1 cellular context compared by ENCODE assay signal in the genomic region with DNA sequence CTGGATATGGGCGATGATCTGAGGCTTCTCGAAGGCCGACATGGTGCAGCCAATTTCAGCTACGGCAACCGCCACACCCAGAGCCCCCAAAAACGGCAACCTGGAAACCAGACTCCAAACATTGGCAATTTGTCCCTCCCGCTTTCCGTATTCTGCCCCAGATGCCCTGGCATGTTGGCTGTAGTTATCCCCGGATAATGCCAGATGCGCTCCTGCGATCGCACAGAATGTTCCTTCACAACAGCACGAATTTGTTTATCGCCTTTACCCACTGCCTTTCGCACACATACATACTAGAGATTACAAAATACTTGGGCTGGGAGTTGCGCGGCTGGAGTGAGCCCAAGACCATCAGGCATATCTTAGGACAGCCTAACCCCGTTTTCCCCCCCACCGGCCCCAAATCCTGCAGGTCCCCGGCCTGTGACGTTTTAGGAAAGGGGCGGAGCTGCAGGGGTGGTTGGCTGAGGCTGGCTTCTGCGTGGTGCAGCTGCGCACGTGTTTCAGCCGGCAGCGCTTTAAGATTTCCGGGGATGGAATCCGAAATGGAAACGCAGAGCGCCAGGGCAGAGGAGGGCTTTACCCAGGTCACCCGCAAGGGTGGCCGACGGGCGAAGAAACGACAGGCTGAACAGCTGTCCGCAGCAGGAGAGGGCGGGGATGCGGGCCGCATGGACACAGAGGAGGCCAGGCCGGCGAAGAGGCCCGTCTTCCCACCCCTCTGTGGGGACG.
TF ChIP-seq lines count a peak whose summit lies in the region.

Gene PNO1 (plus strand): TSS at position 487 of the 732 bp plus-strand sequence. CDS start 47 bp downstream, at position 534.

TF ChIP-seq in GM12878, 131 proteins besides CTCF, POLR2A, EP300 and RAD21 (continued from another document and continues in another):
- TF ChIP-seq ZBTB4 (CRISPR knock-in tag; IDR thresholded peaks at IDR 0.05): 0 out of 2 replicates have a peak, but pooled peaks have one; percentile 14
- TF ChIP-seq, protein P1, sequence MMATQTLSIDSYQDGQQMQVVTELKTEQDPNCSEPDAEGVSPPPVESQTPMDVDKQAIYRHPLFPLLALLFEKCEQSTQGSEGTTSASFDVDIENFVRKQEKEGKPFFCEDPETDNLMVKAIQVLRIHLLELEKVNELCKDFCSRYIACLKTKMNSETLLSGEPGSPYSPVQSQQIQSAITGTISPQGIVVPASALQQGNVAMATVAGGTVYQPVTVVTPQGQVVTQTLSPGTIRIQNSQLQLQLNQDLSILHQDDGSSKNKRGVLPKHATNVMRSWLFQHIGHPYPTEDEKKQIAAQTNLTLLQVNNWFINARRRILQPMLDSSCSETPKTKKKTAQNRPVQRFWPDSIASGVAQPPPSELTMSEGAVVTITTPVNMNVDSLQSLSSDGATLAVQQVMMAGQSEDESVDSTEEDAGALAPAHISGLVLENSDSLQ (IDR thresholded peaks at IDR 0.05): no peak
- TF ChIP-seq, protein P2, sequence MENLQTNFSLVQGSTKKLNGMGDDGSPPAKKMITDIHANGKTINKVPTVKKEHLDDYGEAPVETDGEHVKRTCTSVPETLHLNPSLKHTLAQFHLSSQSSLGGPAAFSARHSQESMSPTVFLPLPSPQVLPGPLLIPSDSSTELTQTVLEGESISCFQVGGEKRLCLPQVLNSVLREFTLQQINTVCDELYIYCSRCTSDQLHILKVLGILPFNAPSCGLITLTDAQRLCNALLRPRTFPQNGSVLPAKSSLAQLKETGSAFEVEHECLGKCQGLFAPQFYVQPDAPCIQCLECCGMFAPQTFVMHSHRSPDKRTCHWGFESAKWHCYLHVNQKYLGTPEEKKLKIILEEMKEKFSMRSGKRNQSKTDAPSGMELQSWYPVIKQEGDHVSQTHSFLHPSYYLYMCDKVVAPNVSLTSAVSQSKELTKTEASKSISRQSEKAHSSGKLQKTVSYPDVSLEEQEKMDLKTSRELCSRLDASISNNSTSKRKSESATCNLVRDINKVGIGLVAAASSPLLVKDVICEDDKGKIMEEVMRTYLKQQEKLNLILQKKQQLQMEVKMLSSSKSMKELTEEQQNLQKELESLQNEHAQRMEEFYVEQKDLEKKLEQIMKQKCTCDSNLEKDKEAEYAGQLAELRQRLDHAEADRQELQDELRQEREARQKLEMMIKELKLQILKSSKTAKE (IDR thresholded peaks at IDR 0.05; ENCODE audit: low read depth, poor library complexity, severe bottlenecking): peak; percentile 90
- peak; percentile 79 for TF ChIP-seq SP1 (IDR thresholded peaks at IDR 0.05; ENCODE audit: low read depth, low read length)
- TF ChIP-seq DPF2 (IDR thresholded peaks at IDR 0.05): no peak; the same call in 1 of the 2 replicates
- TF ChIP-seq NR2C1 (IDR thresholded peaks at IDR 0.05): peak; percentile 46; the same call in 1 of the 2 replicates
- no peak; the same call in 1 of the 2 replicates for TF ChIP-seq MTA2 (IDR thresholded peaks at IDR 0.05; ENCODE audit: low read depth)
- TF ChIP-seq MXI1 (IDR thresholded peaks at IDR 0.05; ENCODE audit: low read depth, low read length): peak; percentile 100
- peak; percentile 49 for TF ChIP-seq RELA (IDR thresholded peaks at IDR 0.05; ENCODE audit: borderline replicate concordance, partially characterized antibody)
- peak; percentile 99 for TF ChIP-seq MYB (IDR thresholded peaks at IDR 0.05; ENCODE audit: borderline replicate concordance, low read depth, low read length)
- peak; percentile 78 for TF ChIP-seq RB1 (IDR thresholded peaks at IDR 0.05; ENCODE audit: borderline replicate concordance)
- peak; percentile 84 for TF ChIP-seq PML (IDR thresholded peaks at IDR 0.05; ENCODE audit: low read length)
- TF ChIP-seq MYC (IDR thresholded peaks at IDR 0.05; ENCODE audit: insufficient read depth, insufficient read length, insufficient replicate concordance, low read length, severe bottlenecking): peak; percentile 97
- TF ChIP-seq ZZZ3 (IDR thresholded peaks at IDR 0.05; ENCODE audit: control insufficient read depth, insufficient read length, low read depth): no peak
- TF ChIP-seq CBX3 (IDR thresholded peaks at IDR 0.05; ENCODE audit: borderline replicate concordance, low read depth): no peak
- no peak for TF ChIP-seq SREBF2 (IDR thresholded peaks at IDR 0.05; ENCODE audit: low read length)
- TF ChIP-seq HDAC6 (IDR thresholded peaks at IDR 0.05; ENCODE audit: unreplicated experiment): peak; percentile 22
- TF ChIP-seq USF1 (IDR thresholded peaks at IDR 0.05; ENCODE audit: borderline replicate concordance, extremely low read length, insufficient read depth, low read depth, low read length): peak; percentile 53
- TF ChIP-seq, protein P3, sequence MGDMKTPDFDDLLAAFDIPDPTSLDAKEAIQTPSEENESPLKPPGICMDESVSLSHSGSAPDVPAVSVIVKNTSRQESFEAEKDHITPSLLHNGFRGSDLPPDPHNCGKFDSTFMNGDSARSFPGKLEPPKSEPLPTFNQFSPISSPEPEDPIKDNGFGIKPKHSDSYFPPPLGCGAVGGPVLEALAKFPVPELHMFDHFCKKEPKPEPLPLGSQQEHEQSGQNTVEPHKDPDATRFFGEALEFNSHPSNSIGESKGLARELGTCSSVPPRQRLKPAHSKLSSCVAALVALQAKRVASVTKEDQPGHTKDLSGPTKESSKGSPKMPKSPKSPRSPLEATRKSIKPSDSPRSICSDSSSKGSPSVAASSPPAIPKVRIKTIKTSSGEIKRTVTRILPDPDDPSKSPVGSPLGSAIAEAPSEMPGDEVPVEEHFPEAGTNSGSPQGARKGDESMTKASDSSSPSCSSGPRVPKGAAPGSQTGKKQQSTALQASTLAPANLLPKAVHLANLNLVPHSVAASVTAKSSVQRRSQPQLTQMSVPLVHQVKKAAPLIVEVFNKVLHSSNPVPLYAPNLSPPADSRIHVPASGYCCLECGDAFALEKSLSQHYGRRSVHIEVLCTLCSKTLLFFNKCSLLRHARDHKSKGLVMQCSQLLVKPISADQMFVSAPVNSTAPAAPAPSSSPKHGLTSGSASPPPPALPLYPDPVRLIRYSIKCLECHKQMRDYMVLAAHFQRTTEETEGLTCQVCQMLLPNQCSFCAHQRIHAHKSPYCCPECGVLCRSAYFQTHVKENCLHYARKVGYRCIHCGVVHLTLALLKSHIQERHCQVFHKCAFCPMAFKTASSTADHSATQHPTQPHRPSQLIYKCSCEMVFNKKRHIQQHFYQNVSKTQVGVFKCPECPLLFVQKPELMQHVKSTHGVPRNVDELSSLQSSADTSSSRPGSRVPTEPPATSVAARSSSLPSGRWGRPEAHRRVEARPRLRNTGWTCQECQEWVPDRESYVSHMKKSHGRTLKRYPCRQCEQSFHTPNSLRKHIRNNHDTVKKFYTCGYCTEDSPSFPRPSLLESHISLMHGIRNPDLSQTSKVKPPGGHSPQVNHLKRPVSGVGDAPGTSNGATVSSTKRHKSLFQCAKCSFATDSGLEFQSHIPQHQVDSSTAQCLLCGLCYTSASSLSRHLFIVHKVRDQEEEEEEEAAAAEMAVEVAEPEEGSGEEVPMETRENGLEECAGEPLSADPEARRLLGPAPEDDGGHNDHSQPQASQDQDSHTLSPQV (IDR thresholded peaks at IDR 0.05): peak; percentile 95
- peak; percentile 66; the same call in 1 of the 2 replicates for TF ChIP-seq E2F4 (IDR thresholded peaks at IDR 0.05; ENCODE audit: low read depth, low read length)
- TF ChIP-seq NR2F1 (conservative IDR thresholded peaks at IDR 0.05): peak; percentile 78; the same call in 1 of the 2 replicates
- TF ChIP-seq IKZF1 (conservative IDR thresholded peaks at IDR 0.05): peak; percentile 91
- TF ChIP-seq GABPA (IDR thresholded peaks at IDR 0.05; ENCODE audit: low read depth): no peak
- TF ChIP-seq POLR2AphosphoS5 (IDR thresholded peaks at IDR 0.05; ENCODE audit: low read length): peak; percentile 83
- TF ChIP-seq TCF3 (IDR thresholded peaks at IDR 0.05; ENCODE audit: borderline replicate concordance, insufficient read depth, low read depth, low read length): 0 out of 2 replicates have a peak, but pooled peaks have one; percentile 17
- TF ChIP-seq TBL1XR1 (IDR thresholded peaks at IDR 0.05; ENCODE audit: low read depth, low read length): no peak
- TF ChIP-seq SMAD1 (IDR thresholded peaks at IDR 0.05; ENCODE audit: low read depth, partially characterized antibody): no peak
- no peak for TF ChIP-seq KDM1A (IDR thresholded peaks at IDR 0.05; ENCODE audit: borderline replicate concordance)
- no peak for TF ChIP-seq ZNF384 (IDR thresholded peaks at IDR 0.05; ENCODE audit: borderline replicate concordance, low read depth, low read length)
- TF ChIP-seq, protein P4, sequence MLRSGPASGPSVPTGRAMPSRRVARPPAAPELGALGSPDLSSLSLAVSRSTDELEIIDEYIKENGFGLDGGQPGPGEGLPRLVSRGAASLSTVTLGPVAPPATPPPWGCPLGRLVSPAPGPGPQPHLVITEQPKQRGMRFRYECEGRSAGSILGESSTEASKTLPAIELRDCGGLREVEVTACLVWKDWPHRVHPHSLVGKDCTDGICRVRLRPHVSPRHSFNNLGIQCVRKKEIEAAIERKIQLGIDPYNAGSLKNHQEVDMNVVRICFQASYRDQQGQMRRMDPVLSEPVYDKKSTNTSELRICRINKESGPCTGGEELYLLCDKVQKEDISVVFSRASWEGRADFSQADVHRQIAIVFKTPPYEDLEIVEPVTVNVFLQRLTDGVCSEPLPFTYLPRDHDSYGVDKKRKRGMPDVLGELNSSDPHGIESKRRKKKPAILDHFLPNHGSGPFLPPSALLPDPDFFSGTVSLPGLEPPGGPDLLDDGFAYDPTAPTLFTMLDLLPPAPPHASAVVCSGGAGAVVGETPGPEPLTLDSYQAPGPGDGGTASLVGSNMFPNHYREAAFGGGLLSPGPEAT (IDR thresholded peaks at IDR 0.05; ENCODE audit: low read depth): peak; percentile 100
- TF ChIP-seq TARDBP (IDR thresholded peaks at IDR 0.05; ENCODE audit: borderline replicate concordance): no peak
- TF ChIP-seq, protein P5, sequence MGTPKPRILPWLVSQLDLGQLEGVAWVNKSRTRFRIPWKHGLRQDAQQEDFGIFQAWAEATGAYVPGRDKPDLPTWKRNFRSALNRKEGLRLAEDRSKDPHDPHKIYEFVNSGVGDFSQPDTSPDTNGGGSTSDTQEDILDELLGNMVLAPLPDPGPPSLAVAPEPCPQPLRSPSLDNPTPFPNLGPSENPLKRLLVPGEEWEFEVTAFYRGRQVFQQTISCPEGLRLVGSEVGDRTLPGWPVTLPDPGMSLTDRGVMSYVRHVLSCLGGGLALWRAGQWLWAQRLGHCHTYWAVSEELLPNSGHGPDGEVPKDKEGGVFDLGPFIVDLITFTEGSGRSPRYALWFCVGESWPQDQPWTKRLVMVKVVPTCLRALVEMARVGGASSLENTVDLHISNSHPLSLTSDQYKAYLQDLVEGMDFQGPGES (IDR thresholded peaks at IDR 0.05): 0 out of 2 replicates have a peak, but pooled peaks have one; percentile 44
- TF ChIP-seq JUND (IDR thresholded peaks at IDR 0.05; ENCODE audit: low read depth, low read length): no peak
- TF ChIP-seq STAT1 (conservative IDR thresholded peaks at IDR 0.05): peak; percentile 83; the same call in 1 of the 2 replicates
- TF ChIP-seq RCOR1 (conservative IDR thresholded peaks at IDR 0.05; ENCODE audit: low read depth, low read length): no peak; the same call in 1 of the 2 replicates
- TF ChIP-seq RUNX3 (IDR thresholded peaks at IDR 0.05; ENCODE audit: low read length): peak; percentile 53
- peak; percentile 84 for TF ChIP-seq CREM (IDR thresholded peaks at IDR 0.05; ENCODE audit: low read depth)
- no peak for TF ChIP-seq ZSCAN29 (IDR thresholded peaks at IDR 0.05)
- 0 out of 2 replicates have a peak, but pooled peaks have one; percentile 45 for TF ChIP-seq HDGF (IDR thresholded peaks at IDR 0.05)
- TF ChIP-seq CBX5 (IDR thresholded peaks at IDR 0.05; ENCODE audit: low read depth): peak; percentile 46; the same call in 1 of the 2 replicates
- 0 out of 2 replicates have a peak, but pooled peaks have one; percentile 17 for TF ChIP-seq BACH1 (IDR thresholded peaks at IDR 0.05; ENCODE audit: borderline replicate concordance)
- TF ChIP-seq POU2F2 (IDR thresholded peaks at IDR 0.05; ENCODE audit: borderline replicate concordance, low read depth, low read length): no peak; the same call in 2 of the 3 replicates
